Comparison of ENCODE assay signal across 2 cellular contexts in the genomic region with DNA sequence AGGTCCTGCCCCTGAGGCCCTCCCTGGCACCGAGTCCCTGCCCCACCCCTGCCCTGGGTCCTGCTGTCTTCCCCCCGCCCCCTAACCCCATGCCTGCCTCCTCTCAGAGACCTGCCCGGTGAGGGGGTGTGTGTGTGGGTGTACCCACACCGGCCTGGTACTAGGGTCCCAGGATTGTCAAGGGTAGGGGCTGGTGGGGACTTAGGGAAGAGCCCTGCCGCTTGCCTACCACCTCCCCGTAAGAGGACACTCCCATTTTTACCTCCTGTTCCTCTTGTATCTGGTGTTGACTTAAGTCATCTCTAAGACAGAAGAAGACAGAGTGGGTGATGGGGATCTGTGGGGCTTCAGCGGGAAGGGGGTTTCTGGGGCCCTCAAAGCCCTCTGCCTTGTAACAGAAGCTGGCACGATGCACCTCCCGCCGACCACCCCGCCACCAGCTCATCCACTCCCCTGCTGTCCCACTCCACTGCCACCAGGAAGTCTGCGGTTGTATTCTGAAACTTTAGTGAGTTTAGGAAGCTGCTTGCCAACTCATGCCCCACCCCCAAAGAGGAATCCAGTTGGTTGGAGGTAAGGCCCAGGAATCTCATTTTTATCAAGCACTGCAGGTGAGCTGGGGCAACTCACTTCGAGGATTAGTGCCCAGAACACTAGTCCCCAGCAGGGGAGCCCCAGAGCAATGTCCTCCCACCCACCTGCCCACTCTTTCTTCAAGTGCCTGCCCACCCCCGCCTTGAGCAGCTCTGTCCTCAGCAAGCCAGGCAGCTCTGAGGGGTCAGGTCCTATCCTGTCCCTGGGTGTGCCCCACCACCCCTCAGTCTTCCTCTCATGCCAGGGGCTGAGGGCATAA.
TF ChIP-seq lines count a peak whose summit lies in the region.

No MANE protein-coding gene starts in this region.

TF ChIP-seq in GM23338, 12 proteins besides CTCF, POLR2A, EP300 and RAD21 (continued from another document):
- TF ChIP-seq, protein P1, sequence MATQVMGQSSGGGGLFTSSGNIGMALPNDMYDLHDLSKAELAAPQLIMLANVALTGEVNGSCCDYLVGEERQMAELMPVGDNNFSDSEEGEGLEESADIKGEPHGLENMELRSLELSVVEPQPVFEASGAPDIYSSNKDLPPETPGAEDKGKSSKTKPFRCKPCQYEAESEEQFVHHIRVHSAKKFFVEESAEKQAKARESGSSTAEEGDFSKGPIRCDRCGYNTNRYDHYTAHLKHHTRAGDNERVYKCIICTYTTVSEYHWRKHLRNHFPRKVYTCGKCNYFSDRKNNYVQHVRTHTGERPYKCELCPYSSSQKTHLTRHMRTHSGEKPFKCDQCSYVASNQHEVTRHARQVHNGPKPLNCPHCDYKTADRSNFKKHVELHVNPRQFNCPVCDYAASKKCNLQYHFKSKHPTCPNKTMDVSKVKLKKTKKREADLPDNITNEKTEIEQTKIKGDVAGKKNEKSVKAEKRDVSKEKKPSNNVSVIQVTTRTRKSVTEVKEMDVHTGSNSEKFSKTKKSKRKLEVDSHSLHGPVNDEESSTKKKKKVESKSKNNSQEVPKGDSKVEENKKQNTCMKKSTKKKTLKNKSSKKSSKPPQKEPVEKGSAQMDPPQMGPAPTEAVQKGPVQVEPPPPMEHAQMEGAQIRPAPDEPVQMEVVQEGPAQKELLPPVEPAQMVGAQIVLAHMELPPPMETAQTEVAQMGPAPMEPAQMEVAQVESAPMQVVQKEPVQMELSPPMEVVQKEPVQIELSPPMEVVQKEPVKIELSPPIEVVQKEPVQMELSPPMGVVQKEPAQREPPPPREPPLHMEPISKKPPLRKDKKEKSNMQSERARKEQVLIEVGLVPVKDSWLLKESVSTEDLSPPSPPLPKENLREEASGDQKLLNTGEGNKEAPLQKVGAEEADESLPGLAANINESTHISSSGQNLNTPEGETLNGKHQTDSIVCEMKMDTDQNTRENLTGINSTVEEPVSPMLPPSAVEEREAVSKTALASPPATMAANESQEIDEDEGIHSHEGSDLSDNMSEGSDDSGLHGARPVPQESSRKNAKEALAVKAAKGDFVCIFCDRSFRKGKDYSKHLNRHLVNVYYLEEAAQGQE (IDR thresholded peaks at IDR 0.05; ENCODE audit: unreplicated experiment), result no peak
- TF ChIP-seq CREB1 (CRISPR knock-in tag; IDR thresholded peaks at IDR 0.05; ENCODE audit: low read depth) (no peak), POLR2AphosphoS5 (IDR thresholded peaks at IDR 0.05; ENCODE audit: low read depth) (no peak)

TF ChIP-seq in WTC11, 78 proteins besides CTCF, POLR2A, EP300 and RAD21 (continued from another document):
- TF ChIP-seq, protein P2, sequence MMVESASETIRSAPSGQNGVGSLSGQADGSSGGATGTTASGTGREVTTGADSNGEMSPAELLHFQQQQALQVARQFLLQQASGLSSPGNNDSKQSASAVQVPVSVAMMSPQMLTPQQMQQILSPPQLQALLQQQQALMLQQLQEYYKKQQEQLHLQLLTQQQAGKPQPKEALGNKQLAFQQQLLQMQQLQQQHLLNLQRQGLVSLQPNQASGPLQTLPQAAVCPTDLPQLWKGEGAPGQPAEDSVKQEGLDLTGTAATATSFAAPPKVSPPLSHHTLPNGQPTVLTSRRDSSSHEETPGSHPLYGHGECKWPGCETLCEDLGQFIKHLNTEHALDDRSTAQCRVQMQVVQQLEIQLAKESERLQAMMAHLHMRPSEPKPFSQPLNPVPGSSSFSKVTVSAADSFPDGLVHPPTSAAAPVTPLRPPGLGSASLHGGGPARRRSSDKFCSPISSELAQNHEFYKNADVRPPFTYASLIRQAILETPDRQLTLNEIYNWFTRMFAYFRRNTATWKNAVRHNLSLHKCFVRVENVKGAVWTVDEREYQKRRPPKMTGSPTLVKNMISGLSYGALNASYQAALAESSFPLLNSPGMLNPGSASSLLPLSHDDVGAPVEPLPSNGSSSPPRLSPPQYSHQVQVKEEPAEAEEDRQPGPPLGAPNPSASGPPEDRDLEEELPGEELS (CRISPR knock-in tag; IDR thresholded peaks at IDR 0.05), result no peak
- TF ChIP-seq JAZF1 (CRISPR knock-in tag; IDR thresholded peaks at IDR 0.05), result no peak
- TF ChIP-seq MXD4 (CRISPR knock-in tag; IDR thresholded peaks at IDR 0.05; ENCODE audit: borderline replicate concordance), result no peak
- no peak for TF ChIP-seq GRHL2 (CRISPR knock-in tag; IDR thresholded peaks at IDR 0.05; ENCODE audit: insufficient replicate concordance, severe bottlenecking)
- TF ChIP-seq, protein P3, sequence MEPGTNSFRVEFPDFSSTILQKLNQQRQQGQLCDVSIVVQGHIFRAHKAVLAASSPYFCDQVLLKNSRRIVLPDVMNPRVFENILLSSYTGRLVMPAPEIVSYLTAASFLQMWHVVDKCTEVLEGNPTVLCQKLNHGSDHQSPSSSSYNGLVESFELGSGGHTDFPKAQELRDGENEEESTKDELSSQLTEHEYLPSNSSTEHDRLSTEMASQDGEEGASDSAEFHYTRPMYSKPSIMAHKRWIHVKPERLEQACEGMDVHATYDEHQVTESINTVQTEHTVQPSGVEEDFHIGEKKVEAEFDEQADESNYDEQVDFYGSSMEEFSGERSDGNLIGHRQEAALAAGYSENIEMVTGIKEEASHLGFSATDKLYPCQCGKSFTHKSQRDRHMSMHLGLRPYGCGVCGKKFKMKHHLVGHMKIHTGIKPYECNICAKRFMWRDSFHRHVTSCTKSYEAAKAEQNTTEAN (CRISPR knock-in tag; IDR thresholded peaks at IDR 0.05), result no peak
